ENCODE assay signal across 9 cellular contexts in the genomic region with DNA sequence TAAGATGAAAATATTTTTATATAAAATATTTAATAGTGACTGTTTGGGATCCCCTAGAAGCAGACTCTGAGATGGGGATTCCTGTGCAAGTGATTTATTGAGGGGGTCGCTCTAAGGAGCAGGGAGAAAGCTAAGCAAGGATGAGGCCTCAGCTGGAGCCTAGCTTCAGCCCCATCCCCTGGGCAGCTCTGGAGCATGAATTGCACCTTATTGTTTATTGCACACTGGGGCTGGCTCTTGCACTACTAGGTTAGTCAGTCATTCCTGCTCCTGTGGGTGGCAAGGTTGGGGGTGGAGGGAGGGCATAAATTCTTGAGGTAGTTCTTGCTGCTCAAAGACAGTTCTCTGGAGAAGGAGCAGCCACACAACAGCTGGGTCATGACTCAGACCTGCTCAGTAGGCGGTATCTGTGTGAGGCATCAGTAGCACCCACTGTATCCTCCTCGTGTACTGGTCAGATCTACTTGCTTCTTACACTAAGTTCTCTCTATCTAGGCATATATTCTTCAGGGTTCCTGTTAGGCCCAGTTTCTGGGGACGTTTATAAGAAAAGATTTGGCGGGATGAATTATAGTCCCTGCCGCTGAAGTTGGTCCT. TPM values are rescaled to one million over a fixed set of nuclear protein-coding genes. Genes with fewer than 3 reads are reported as not detected.
A peak's percentile ranks its signal among the peaks of the same experiment; 100 is the strongest.
DNase-seq lines count a peak whose midpoint lies in the region; ATAC-seq and TF ChIP-seq lines count a peak whose summit lies in the region.
"Had no signal": no experiment of that assay in that cellular context is flagged by ENCODE, and none has a peak within 500 bp of the region (broad histone marks: within the 10 kb centered on the region; RNA-seq: fewer than 3 reads in every experiment).

No MANE protein-coding gene starts in this region.

- peaks cover 0 to 9% (median 0%) of the 10 kb centered on the region in 5 donors for H3K36me3 Mint-ChIP-seq in naive thymus-derived CD4-positive, alpha-beta T cell
- H3K36me3 Mint-ChIP-seq: naive B cell had no signal

- no peak overlapping the region for H3K4me3 ChIP-seq in naive thymus-derived CD4-positive, alpha-beta T cell (ENCODE audit: low read length)
- no peak overlapping the region for H3K4me3 ChIP-seq in thyroid gland (replicated peaks in 1 of 3)

- no peak for TF ChIP-seq POLR2A in thyroid gland (IDR thresholded peaks at IDR 0.05)

- H3K27me3 Mint-ChIP-seq in naive thymus-derived CD4-positive, alpha-beta T cell, result no peaks in the 10 kb centered on the region

- intact Hi-C loops in naive thymus-derived CD4-positive, alpha-beta T cell (cut with micrococcal nuclease), result loop anchor here in 1 of 2 donors (1.0 kb wide), 2 partner anchors 20 to 42 kb away; no protein-coding TSS in a partner anchor
- intact Hi-C loops in thyroid gland (cut with DNase I), result no loop called here

- H3K4me1 ChIP-seq in naive thymus-derived CD4-positive, alpha-beta T cell (ENCODE audit: control insufficient read depth in 2 of 2, insufficient read depth in 2 of 2, low read length in 2 of 2), result peaks cover 0 to 16% of the 10 kb centered on the region in 2 donors
- H3K4me1 ChIP-seq in thyroid gland, result no peaks in the 10 kb centered on the region

- CTCF ChIA-PET in naive thymus-derived CD4-positive, alpha-beta T cell (lab: Charles Lee), result no interaction called here

- H3K9me3 ChIP-seq in naive thymus-derived CD4-positive, alpha-beta T cell (ENCODE audit: control insufficient read depth in 2 of 3, low read length in 3 of 3), result no peaks in the 10 kb centered on the region
- H3K9me3 ChIP-seq in thyroid gland, result no peaks in the 10 kb centered on the region

- in situ Hi-C loops in G401 (cut with HindIII; ENCODE audit: low sequenced_read_pairs), result no loop called here

- no peaks in the 10 kb centered on the region for H3K27me3 ChIP-seq in naive thymus-derived CD4-positive, alpha-beta T cell (ENCODE audit: control insufficient read depth in 2 of 2, insufficient read depth in 2 of 2, low read length in 2 of 2)
- no peaks in the 10 kb centered on the region for H3K27me3 ChIP-seq in thyroid gland

- H3K9me3 Mint-ChIP-seq in naive thymus-derived CD4-positive, alpha-beta T cell, result peaks cover 0 to 7% (median 0%) of the 10 kb centered on the region in 11 donors
- H3K9me3 Mint-ChIP-seq: naive B cell had no signal

- peak overlapping the region in 1 of 9 donors; percentile 80 for H3K27ac Mint-ChIP-seq in naive thymus-derived CD4-positive, alpha-beta T cell
- H3K27ac Mint-ChIP-seq: naive B cell had no signal

- ATAC-seq in GM21619 (IDR thresholded peaks at IDR 0.05; ENCODE audit: unreplicated experiment), result peak; percentile 59
- peak; percentile 82 for ATAC-seq in naive thymus-derived CD4-positive, alpha-beta T cell

- peak overlapping the region in 1 of 10 donors; percentile 6 for H3K4me3 Mint-ChIP-seq in naive thymus-derived CD4-positive, alpha-beta T cell
- H3K4me3 Mint-ChIP-seq: naive B cell had no signal

- POLR2A ChIA-PET in naive thymus-derived CD4-positive, alpha-beta T cell (lab: Charles Lee), result no interaction called here

- no peaks in the 10 kb centered on the region for H3K36me3 ChIP-seq in naive thymus-derived CD4-positive, alpha-beta T cell (ENCODE audit: control insufficient read depth in 2 of 3, insufficient read depth in 3 of 3, low read length in 3 of 3)
- no peaks in the 10 kb centered on the region for H3K36me3 ChIP-seq in thyroid gland

- no peak for TF ChIP-seq CTCF in thyroid gland (IDR thresholded peaks at IDR 0.05)

- H3K4me1 Mint-ChIP-seq in naive thymus-derived CD4-positive, alpha-beta T cell, result peaks cover 19 to 62% (median 39%) of the 10 kb centered on the region in 7 donors

- H3K27ac ChIP-seq in naive thymus-derived CD4-positive, alpha-beta T cell (ENCODE audit: low read depth, low read length), result no peak overlapping the region
- H3K27ac ChIP-seq in thyroid gland, result no peak overlapping the region

- WGBS in thyroid gland, 2 donors, result 80 to 87% methylated on average over 6 of the region's 6 CpGs

- peak; percentile 9 to 52 for DNase-seq in NOMO-1 (lab: John Stamatoyannopoulos, UW; ENCODE audit: unreplicated experiment in 2 of 2)
- DNase-seq in activated T-helper 9 cell treated with anti-CD3 and anti-CD28 coated beads, Interleukin-2, amount 50 U/mL, for 16 hours (ENCODE audit: low read depth), result peak; percentile 60
- DNase-seq in naive thymus-derived CD4-positive, alpha-beta T cell, result peak in 1 of 9 donors; percentile 69
- no peak for DNase-seq in D341Med (ENCODE audit: low spot score)
- DNase-seq in G401 (ENCODE audit: low spot score), result no peak
- no peak for DNase-seq in GF-D8 (lab: John Stamatoyannopoulos, UW)
- no peak for DNase-seq in thyroid gland
- DNase-seq: naive B cell had no signal

RNA-seq across cellular contexts. Expression of a gene that starts 27.2 kb away (rescaled TPM):
- total RNA-seq in naive thymus-derived CD4-positive, alpha-beta T cell, result 100 to 1,000 TPM in 1 of 5 experiments, 10 to 100 TPM in 4; 10.8 to 234 (median 45.0) TPM
- polyA plus RNA-seq in naive thymus-derived CD4-positive, alpha-beta T cell, result 10 to 100 TPM; 60.9 to 92.1 TPM
- total RNA-seq in G401 (2014; rRNA removed; shearing (Covaris generic)), result not detected in 2 replicates
- 100 to 1,000 TPM in 1 of 4 donors, 10 to 100 TPM in 3; 24.4 to 178 (median 61.7) TPM for total RNA-seq in thyroid gland

Comparison
In these comparisons a context has a peak if more than half of its experiments do, and no peak if none do; other contexts are left out.
1. DNase-seq: peak in NOMO-1 (2 of 2) and activated T-helper 9 cell treated with anti-CD3 and anti-CD28 coated beads, Interleukin-2, amount 50 U/mL, for 16 hours (single experiment); none in D341Med (single experiment), G401 (single experiment), GF-D8 (single experiment) and thyroid gland (0 of 2).
2. RNA of a gene that starts 27.2 kb away (total RNA-seq): 24.4 to 178 TPM in thyroid gland and 10.8 to 234 TPM in naive thymus-derived CD4-positive, alpha-beta T cell; not detected in G401; every median in the first group is over 10 times any median in the second.